ENCODE assay signal across 1 cellular context in the genomic region with DNA sequence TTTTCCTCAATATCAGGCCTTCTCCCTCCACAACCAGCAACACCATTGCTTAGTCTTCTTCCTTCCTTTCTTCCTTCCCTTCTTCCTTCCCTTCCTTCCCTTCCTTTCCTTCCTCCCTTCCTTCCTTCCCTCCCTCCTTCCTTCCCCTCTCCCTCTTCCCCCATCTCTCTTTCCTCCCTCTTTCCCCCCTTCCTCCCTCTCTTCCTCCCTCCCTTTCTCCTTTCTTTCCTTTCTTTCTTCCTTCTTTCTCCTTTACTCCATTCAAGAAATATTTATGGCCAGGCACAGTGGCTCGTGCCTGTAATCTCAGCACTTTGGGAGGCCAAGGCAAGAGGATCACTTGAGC.
TF ChIP-seq lines count a peak whose summit lies in the region.

No MANE protein-coding gene starts in this region.

TF ChIP-seq in HepG2, 621 proteins besides CTCF, POLR2A, EP300 and RAD21 (continued from another document):
- TF ChIP-seq, protein P1, sequence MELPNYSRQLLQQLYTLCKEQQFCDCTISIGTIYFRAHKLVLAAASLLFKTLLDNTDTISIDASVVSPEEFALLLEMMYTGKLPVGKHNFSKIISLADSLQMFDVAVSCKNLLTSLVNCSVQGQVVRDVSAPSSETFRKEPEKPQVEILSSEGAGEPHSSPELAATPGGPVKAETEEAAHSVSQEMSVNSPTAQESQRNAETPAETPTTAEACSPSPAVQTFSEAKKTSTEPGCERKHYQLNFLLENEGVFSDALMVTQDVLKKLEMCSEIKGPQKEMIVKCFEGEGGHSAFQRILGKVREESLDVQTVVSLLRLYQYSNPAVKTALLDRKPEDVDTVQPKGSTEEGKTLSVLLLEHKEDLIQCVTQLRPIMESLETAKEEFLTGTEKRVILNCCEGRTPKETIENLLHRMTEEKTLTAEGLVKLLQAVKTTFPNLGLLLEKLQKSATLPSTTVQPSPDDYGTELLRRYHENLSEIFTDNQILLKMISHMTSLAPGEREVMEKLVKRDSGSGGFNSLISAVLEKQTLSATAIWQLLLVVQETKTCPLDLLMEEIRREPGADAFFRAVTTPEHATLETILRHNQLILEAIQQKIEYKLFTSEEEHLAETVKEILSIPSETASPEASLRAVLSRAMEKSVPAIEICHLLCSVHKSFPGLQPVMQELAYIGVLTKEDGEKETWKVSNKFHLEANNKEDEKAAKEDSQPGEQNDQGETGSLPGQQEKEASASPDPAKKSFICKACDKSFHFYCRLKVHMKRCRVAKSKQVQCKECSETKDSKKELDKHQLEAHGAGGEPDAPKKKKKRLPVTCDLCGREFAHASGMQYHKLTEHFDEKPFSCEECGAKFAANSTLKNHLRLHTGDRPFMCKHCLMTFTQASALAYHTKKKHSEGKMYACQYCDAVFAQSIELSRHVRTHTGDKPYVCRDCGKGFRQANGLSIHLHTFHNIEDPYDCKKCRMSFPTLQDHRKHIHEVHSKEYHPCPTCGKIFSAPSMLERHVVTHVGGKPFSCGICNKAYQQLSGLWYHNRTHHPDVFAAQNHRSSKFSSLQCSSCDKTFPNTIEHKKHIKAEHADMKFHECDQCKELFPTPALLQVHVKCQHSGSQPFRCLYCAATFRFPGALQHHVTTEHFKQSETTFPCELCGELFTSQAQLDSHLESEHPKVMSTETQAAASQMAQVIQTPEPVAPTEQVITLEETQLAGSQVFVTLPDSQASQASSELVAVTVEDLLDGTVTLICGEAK (IDR thresholded peaks at IDR 0.05): no peak
- TF ChIP-seq, protein P1 (CRISPR knock-in tag; IDR thresholded peaks at IDR 0.05): no peak
- TF ChIP-seq ZC3H13 (CRISPR knock-in tag; IDR thresholded peaks at IDR 0.05) (no peak), FOXK2 (IDR thresholded peaks at IDR 0.05) (peak; percentile 55; the same call in 1 of the 2 replicates), PCBP2 (optimal IDR thresholded peaks at IDR 0.05; ENCODE audit: low read depth, low read length, poor library complexity, severe bottlenecking) (peak; percentile 100), ZNF383 (CRISPR knock-in tag; IDR thresholded peaks at IDR 0.05; ENCODE audit: borderline replicate concordance) (no peak), ZNF180 (CRISPR knock-in tag; IDR thresholded peaks at IDR 0.05; ENCODE audit: borderline replicate concordance, low read depth) (no peak), SP140L (CRISPR knock-in tag; IDR thresholded peaks at IDR 0.05; ENCODE audit: borderline replicate concordance) (no peak), HHEX (CRISPR knock-in tag; IDR thresholded peaks at IDR 0.05) (no peak), ZNF282 (IDR thresholded peaks at IDR 0.05; ENCODE audit: partially characterized antibody) (peak; percentile 91), NFE2L1 (CRISPR knock-in tag; IDR thresholded peaks at IDR 0.05; ENCODE audit: borderline replicate concordance) (no peak), NBN (conservative IDR thresholded peaks at IDR 0.05) (peak; percentile 90), MTA3 (CRISPR knock-in tag; IDR thresholded peaks at IDR 0.05) (no peak), ZNF605 (CRISPR knock-in tag; IDR thresholded peaks at IDR 0.05) (0 out of 2 replicates have a peak, but pooled peaks have one; percentile 0), ZMYM2 (CRISPR knock-in tag; IDR thresholded peaks at IDR 0.05) (0 out of 2 replicates have a peak, but pooled peaks have one; percentile 42), CCAR2 (optimal IDR thresholded peaks at IDR 0.05; ENCODE audit: low read depth, low read length) (peak; percentile 48), NCOA5 (CRISPR knock-in tag; IDR thresholded peaks at IDR 0.05) (no peak), ZNF619 (CRISPR knock-in tag; IDR thresholded peaks at IDR 0.05) (no peak), ZNF776 (CRISPR knock-in tag; IDR thresholded peaks at IDR 0.05) (no peak), ZNF547 (CRISPR knock-in tag; IDR thresholded peaks at IDR 0.05) (no peak), ZNF230 (CRISPR knock-in tag; IDR thresholded peaks at IDR 0.05) (no peak), NR1H2 (CRISPR knock-in tag; IDR thresholded peaks at IDR 0.05; ENCODE audit: borderline replicate concordance, low read depth) (0 out of 2 replicates have a peak, but pooled peaks have one; percentile 30), PHB2 (IDR thresholded peaks at IDR 0.05; ENCODE audit: partially characterized antibody) (no peak)
- TF ChIP-seq, protein P2, sequence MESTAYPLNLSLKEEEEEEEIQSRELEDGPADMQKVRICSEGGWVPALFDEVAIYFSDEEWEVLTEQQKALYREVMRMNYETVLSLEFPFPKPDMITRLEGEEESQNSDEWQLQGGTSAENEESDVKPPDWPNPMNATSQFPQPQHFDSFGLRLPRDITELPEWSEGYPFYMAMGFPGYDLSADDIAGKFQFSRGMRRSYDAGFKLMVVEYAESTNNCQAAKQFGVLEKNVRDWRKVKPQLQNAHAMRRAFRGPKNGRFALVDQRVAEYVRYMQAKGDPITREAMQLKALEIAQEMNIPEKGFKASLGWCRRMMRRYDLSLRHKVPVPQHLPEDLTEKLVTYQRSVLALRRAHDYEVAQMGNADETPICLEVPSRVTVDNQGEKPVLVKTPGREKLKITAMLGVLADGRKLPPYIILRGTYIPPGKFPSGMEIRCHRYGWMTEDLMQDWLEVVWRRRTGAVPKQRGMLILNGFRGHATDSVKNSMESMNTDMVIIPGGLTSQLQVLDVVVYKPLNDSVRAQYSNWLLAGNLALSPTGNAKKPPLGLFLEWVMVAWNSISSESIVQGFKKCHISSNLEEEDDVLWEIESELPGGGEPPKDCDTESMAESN (CRISPR knock-in tag; conservative IDR thresholded peaks at IDR 0.05): no peak
- TF ChIP-seq, protein P3, sequence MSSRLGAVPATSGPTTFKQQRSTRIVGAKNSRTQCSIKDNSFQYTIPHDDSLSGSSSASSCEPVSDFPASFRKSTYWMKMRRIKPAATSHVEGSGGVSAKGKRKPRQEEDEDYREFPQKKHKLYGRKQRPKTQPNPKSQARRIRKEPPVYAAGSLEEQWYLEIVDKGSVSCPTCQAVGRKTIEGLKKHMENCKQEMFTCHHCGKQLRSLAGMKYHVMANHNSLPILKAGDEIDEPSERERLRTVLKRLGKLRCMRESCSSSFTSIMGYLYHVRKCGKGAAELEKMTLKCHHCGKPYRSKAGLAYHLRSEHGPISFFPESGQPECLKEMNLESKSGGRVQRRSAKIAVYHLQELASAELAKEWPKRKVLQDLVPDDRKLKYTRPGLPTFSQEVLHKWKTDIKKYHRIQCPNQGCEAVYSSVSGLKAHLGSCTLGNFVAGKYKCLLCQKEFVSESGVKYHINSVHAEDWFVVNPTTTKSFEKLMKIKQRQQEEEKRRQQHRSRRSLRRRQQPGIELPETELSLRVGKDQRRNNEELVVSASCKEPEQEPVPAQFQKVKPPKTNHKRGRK (CRISPR knock-in tag; IDR thresholded peaks at IDR 0.05): peak; percentile 100
- TF ChIP-seq, protein P4, sequence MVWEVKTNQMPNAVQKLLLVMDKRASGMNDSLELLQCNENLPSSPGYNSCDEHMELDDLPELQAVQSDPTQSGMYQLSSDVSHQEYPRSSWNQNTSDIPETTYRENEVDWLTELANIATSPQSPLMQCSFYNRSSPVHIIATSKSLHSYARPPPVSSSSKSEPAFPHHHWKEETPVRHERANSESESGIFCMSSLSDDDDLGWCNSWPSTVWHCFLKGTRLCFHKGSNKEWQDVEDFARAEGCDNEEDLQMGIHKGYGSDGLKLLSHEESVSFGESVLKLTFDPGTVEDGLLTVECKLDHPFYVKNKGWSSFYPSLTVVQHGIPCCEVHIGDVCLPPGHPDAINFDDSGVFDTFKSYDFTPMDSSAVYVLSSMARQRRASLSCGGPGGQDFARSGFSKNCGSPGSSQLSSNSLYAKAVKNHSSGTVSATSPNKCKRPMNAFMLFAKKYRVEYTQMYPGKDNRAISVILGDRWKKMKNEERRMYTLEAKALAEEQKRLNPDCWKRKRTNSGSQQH (CRISPR knock-in tag; IDR thresholded peaks at IDR 0.05; ENCODE audit: low read depth): no peak
- TF ChIP-seq, protein P5, sequence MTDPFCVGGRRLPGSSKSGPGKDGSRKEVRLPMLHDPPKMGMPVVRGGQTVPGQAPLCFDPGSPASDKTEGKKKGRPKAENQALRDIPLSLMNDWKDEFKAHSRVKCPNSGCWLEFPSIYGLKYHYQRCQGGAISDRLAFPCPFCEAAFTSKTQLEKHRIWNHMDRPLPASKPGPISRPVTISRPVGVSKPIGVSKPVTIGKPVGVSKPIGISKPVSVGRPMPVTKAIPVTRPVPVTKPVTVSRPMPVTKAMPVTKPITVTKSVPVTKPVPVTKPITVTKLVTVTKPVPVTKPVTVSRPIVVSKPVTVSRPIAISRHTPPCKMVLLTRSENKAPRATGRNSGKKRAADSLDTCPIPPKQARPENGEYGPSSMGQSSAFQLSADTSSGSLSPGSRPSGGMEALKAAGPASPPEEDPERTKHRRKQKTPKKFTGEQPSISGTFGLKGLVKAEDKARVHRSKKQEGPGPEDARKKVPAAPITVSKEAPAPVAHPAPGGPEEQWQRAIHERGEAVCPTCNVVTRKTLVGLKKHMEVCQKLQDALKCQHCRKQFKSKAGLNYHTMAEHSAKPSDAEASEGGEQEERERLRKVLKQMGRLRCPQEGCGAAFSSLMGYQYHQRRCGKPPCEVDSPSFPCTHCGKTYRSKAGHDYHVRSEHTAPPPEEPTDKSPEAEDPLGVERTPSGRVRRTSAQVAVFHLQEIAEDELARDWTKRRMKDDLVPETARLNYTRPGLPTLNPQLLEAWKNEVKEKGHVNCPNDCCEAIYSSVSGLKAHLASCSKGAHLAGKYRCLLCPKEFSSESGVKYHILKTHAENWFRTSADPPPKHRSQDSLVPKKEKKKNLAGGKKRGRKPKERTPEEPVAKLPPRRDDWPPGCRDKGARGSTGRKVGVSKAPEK (CRISPR knock-in tag; IDR thresholded peaks at IDR 0.05; ENCODE audit: borderline replicate concordance): no peak
- TF ChIP-seq, protein P6, sequence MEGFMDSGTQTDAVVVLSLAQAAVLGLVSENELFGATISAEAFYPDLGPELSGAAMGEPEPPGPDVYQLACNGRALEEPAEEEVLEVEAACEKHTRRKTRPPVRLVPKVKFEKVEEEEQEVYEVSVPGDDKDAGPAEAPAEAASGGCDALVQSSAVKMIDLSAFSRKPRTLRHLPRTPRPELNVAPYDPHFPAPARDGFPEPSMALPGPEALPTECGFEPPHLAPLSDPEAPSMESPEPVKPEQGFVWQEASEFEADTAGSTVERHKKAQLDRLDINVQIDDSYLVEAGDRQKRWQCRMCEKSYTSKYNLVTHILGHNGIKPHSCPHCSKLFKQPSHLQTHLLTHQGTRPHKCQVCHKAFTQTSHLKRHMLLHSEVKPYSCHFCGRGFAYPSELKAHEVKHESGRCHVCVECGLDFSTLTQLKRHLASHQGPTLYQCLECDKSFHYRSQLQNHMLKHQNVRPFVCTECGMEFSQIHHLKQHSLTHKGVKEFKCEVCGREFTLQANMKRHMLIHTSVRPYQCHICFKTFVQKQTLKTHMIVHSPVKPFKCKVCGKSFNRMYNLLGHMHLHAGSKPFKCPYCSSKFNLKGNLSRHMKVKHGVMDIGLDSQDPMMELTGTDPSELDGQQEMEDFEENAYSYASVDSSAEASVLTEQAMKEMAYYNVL (CRISPR knock-in tag; IDR thresholded peaks at IDR 0.05; ENCODE audit: borderline replicate concordance): peak; percentile 77; the same call in 1 of the 2 replicates
- TF ChIP-seq, protein P7, sequence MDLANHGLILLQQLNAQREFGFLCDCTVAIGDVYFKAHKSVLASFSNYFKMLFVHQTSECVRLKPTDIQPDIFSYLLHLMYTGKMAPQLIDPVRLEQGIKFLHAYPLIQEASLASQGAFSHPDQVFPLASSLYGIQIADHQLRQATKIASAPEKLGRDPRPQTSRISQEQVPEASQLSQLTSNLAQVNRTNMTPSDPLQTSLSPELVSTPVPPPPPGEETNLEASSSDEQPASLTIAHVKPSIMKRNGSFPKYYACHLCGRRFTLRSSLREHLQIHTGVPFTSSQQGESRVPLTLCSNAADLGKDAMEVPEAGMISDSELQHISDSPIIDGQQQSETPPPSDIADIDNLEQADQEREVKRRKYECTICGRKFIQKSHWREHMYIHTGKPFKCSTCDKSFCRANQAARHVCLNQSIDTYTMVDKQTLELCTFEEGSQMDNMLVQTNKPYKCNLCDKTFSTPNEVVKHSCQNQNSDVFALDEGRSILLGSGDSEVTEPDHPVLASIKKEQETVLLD (CRISPR knock-in tag; IDR thresholded peaks at IDR 0.05; ENCODE audit: low read depth): no peak
